Comparison of ENCODE assay signal across 18 cellular contexts in genomic region chr12:51208016-51208660, GRCh38. TPM values are rescaled to one million over a fixed set of nuclear protein-coding genes. Genes with fewer than 3 reads are reported as not detected.
DNase-seq lines count a peak whose midpoint lies in the region; ATAC-seq and TF ChIP-seq lines count a peak whose summit lies in the region.
"Had no signal": no experiment of that assay in that cellular context is flagged by ENCODE, and none has a peak within 500 bp of the region (broad histone marks: within the 10 kb centered on the region; RNA-seq: fewer than 3 reads in every experiment).

No MANE protein-coding gene starts in this region.

- no peaks in the 10 kb centered on the region for H3K27me3 Mint-ChIP-seq in brain
- H3K27me3 Mint-ChIP-seq: B cell; CD4-positive, alpha-beta T cell had no signal

- no peak overlapping the region for H3K27ac ChIP-seq in lower lobe of right lung

- H3K9me3 Mint-ChIP-seq in activated naive CD4-positive, alpha-beta T cell treated with anti-CD3 and anti-CD28 coated beads, Interleukin-2, amount 50 U/mL, for 72 hours = no peaks in the 10 kb centered on the region
- no peaks in the 10 kb centered on the region for H3K9me3 Mint-ChIP-seq in brain
- no peaks in the 10 kb centered on the region for H3K9me3 Mint-ChIP-seq in stimulated activated effector memory CD8-positive, alpha-beta T cell treated with anti-CD3 and anti-CD28 coated beads, Interleukin-12 subunit alpha, Interleukin-12 subunit beta, amount 100 ng/mL, for 72 hours
- H3K9me3 Mint-ChIP-seq: CD4-positive, alpha-beta T cell; GM23338 had no signal

- TF ChIP-seq CTCF in brain (conservative IDR thresholded peaks at IDR 0.05) (no peak), lower lobe of right lung (IDR thresholded peaks at IDR 0.05) (no peak)

- H3K4me1 ChIP-seq in lower lobe of right lung = no peaks in the 10 kb centered on the region

- peaks cover 11% of the 10 kb centered on the region for H3K36me3 ChIP-seq in lower lobe of right lung

- DNase-seq in activated naive CD4-positive, alpha-beta T cell treated with anti-CD3 and anti-CD28 coated beads, Interleukin-2, amount 50 U/mL, for 72 hours (ENCODE audit: low spot score in 2 of 2) = no peak
- no peak for DNase-seq in activated naive CD4-positive, alpha-beta T cell treated with Interleukin-2 at 50 U/mL for 16 hours
- DNase-seq in lower lobe of right lung = peak; percentile 1
- no peak for DNase-seq in stimulated activated effector memory CD8-positive, alpha-beta T cell treated with anti-CD3 and anti-CD28 coated beads, Interleukin-12 subunit alpha, Interleukin-12 subunit beta, amount 100 ng/mL, for 72 hours (ENCODE audit: low spot score in 2 of 2)
- DNase-seq in stimulated activated naive CD4-positive, alpha-beta T cell (lab: John Stamatoyannopoulos, UW) = no peak
- DNase-seq in NCI-H526 (lab: John Stamatoyannopoulos, UW) = no peak
- no peak for DNase-seq in Ammon's horn (ENCODE audit: low spot score)
- DNase-seq: ACHN; C1 segment of cervical spinal cord; CD4-positive, alpha-beta T cell; DMS79; H7; HFFc6 had no signal

- no peak for ATAC-seq in activated naive CD4-positive, alpha-beta T cell treated with anti-CD3 and anti-CD28 coated beads, Interleukin-2, amount 50 U/mL, for 72 hours
- no peak for ATAC-seq in lower lobe of right lung
- ATAC-seq in stimulated activated effector memory CD8-positive, alpha-beta T cell treated with anti-CD3 and anti-CD28 coated beads, Interleukin-12 subunit alpha, Interleukin-12 subunit beta, amount 100 ng/mL, for 72 hours = no peak
- ATAC-seq: GM12878, GM23338, HepG2 had no signal

- H3K4me1 Mint-ChIP-seq in brain = no peaks in the 10 kb centered on the region
- no peaks in the 10 kb centered on the region for H3K4me1 Mint-ChIP-seq in stimulated activated effector memory CD8-positive, alpha-beta T cell treated with anti-CD3 and anti-CD28 coated beads, Interleukin-12 subunit alpha, Interleukin-12 subunit beta, amount 100 ng/mL, for 72 hours
- H3K4me1 Mint-ChIP-seq: GM23338 had no signal

- H3K4me3 ChIP-seq in lower lobe of right lung = no peak overlapping the region
- H3K4me3 ChIP-seq: GM12878, GM23338 had no signal

- no peaks in the 10 kb centered on the region for H3K27me3 ChIP-seq in lower lobe of right lung (ENCODE audit: low read depth)

- peak overlapping the region; percentile 1 to 79 for H3K27ac Mint-ChIP-seq in activated naive CD4-positive, alpha-beta T cell treated with anti-CD3 and anti-CD28 coated beads, Interleukin-2, amount 50 U/mL, for 72 hours
- H3K27ac Mint-ChIP-seq in brain = peak overlapping the region in 3 of 5 experiments; percentile 53 to 93 (median 79)
- peak overlapping the region; percentile 27 for H3K27ac Mint-ChIP-seq in stimulated activated effector memory CD8-positive, alpha-beta T cell treated with anti-CD3 and anti-CD28 coated beads, Interleukin-12 subunit alpha, Interleukin-12 subunit beta, amount 100 ng/mL, for 72 hours
- H3K27ac Mint-ChIP-seq: B cell; CD4-positive, alpha-beta T cell; GM23338; HFFc6 had no signal

- no peak overlapping the region for H3K4me3 Mint-ChIP-seq in brain
- no peak overlapping the region for H3K4me3 Mint-ChIP-seq in stimulated activated effector memory CD8-positive, alpha-beta T cell treated with anti-CD3 and anti-CD28 coated beads, Interleukin-12 subunit alpha, Interleukin-12 subunit beta, amount 100 ng/mL, for 72 hours
- H3K4me3 Mint-ChIP-seq: B cell; CD4-positive, alpha-beta T cell; GM23338; HFFc6 had no signal

- H3K9me3 ChIP-seq in lower lobe of right lung = no peaks in the 10 kb centered on the region

- intact Hi-C loops in lower lobe of right lung (cut with DNase I) = no loop called here

- no peaks in the 10 kb centered on the region for H3K36me3 Mint-ChIP-seq in activated naive CD4-positive, alpha-beta T cell treated with anti-CD3 and anti-CD28 coated beads, Interleukin-2, amount 50 U/mL, for 72 hours
- peaks cover 40% of the 10 kb centered on the region for H3K36me3 Mint-ChIP-seq in brain
- no peaks in the 10 kb centered on the region for H3K36me3 Mint-ChIP-seq in stimulated activated effector memory CD8-positive, alpha-beta T cell treated with anti-CD3 and anti-CD28 coated beads, Interleukin-12 subunit alpha, Interleukin-12 subunit beta, amount 100 ng/mL, for 72 hours

RNA-seq across cellular contexts. Expression of gene POU6F1, which starts 9.7 kb away (rescaled TPM):
- 10 to 100 TPM in 1 of 2 donors, 1 to 10 TPM in 1; 7.3 to 14.9 TPM for total RNA-seq in activated naive CD4-positive, alpha-beta T cell treated with anti-CD3 and anti-CD28 coated beads, Interleukin-2, amount 50 U/mL, for 72 hours
- 21.8 TPM for polyA plus RNA-seq in brain (ENCODE audit: insufficient read depth, low read depth, low replicate concordance)
- total RNA-seq in lower lobe of right lung = 13.5 TPM

RNA-seq across cellular contexts. Expression of gene DAZAP2, which starts 30.5 kb away (rescaled TPM):
- total RNA-seq in activated naive CD4-positive, alpha-beta T cell treated with anti-CD3 and anti-CD28 coated beads, Interleukin-2, amount 50 U/mL, for 72 hours = 100 to 1,000 TPM; 106 to 142 TPM
- polyA plus RNA-seq in brain (ENCODE audit: insufficient read depth, low read depth, low replicate concordance) = 468 TPM
- total RNA-seq in lower lobe of right lung = 259 TPM

RNA-seq across cellular contexts. Expression of gene TFCP2, which starts 35.2 kb away (rescaled TPM):
- 10 to 100 TPM; 29.7 to 32.3 TPM for total RNA-seq in activated naive CD4-positive, alpha-beta T cell treated with anti-CD3 and anti-CD28 coated beads, Interleukin-2, amount 50 U/mL, for 72 hours
- 20.3 TPM for polyA plus RNA-seq in brain (ENCODE audit: insufficient read depth, low read depth, low replicate concordance)
- 30.2 TPM for total RNA-seq in lower lobe of right lung

Comparison
In these comparisons a context has a peak if more than half of its experiments do, and no peak if none do; other contexts are left out.
1. H3K27ac Mint-ChIP-seq: peak in every context shown above with its lines; median percentile 79 in brain; 40 in activated naive CD4-positive, alpha-beta T cell treated with anti-CD3 and anti-CD28 coated beads, Interleukin-2, amount 50 U/mL, for 72 hours; 27 in stimulated activated effector memory CD8-positive, alpha-beta T cell treated with anti-CD3 and anti-CD28 coated beads, Interleukin-12 subunit alpha, Interleukin-12 subunit beta, amount 100 ng/mL, for 72 hours.